In the genomic region with DNA sequence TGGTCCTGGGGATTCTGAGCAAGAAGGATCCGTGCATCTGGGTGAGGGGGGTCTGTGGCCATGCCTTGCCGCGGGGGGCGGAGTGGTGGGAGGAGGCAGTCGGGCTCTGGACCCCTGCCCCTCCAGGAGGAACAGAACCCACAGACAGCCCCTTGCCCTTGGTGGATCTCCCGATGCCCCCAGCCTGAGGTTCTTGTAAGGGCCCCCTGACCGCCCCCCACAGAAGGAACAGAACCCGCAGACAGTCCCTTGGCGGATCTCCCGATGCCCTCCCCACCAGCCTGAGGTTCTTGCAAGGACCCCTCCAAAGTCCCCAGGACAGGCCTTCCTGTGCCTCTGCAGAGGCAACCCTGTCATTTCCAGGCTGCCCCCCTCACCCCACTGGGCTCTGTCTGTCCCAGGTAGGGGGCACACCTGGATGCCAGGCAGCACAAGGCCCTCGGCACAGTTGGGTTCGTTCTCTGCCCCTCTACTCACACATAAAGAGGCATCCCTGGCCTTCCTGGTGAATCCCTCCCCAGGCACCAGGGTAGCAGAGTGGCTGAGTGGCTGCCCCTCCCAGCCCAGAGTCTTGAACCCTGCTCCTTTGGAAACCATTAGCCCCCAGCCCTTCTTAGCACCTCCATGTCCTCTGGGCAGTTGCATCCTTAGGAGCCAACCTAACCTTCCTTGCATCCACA, we compare ENCODE assay signal across 7 cellular contexts. TPM values are rescaled to one million over a fixed set of nuclear protein-coding genes. Genes with fewer than 3 reads are reported as not detected.
DNase-seq lines count a peak whose midpoint lies in the region; ATAC-seq and TF ChIP-seq lines count a peak whose summit lies in the region.

No MANE protein-coding gene starts in this region.

- no peak for DNase-seq in HFF-Myc (ENCODE audit: extremely low read depth, low read depth)
- DNase-seq in astrocyte of the cerebellum (ENCODE audit: low read depth), result no peak
- peak; percentile 69 for DNase-seq in spleen
- DNase-seq in activated gamma-delta T cell treated with Interleukin-2 at 50 U/mL for 16 hours, result no peak

- H3K4me3 ChIP-seq in HFF-Myc (replicated peaks; ENCODE audit: low read depth, low read length), result peak overlapping the region; percentile 76
- H3K4me3 ChIP-seq in astrocyte of the cerebellum (ENCODE audit: low read depth, low read length), result peak overlapping the region; percentile 50
- H3K4me3 ChIP-seq in iPS-20b (ENCODE audit: low read length), result peak overlapping the region; percentile 68; the same call in 1 of the 2 replicates
- peak overlapping the region in 5 of 8 donors; percentile 63 to 81 (median 65) for H3K4me3 ChIP-seq in spleen

- H3K27me3 ChIP-seq in iPS-20b (ENCODE audit: insufficient read depth, low read length), result peaks cover 44% of the 10 kb centered on the region
- H3K27me3 ChIP-seq in spleen (replicated peaks in 1 of 7), result peaks cover 0 to 70% (median 35%) of the 10 kb centered on the region in 7 donors

- TF ChIP-seq CTCF in HFF-Myc (IDR thresholded peaks at IDR 0.05; ENCODE audit: low read depth, low read length, missing control alignments), result no peak
- no peak for TF ChIP-seq CTCF in astrocyte of the cerebellum (IDR thresholded peaks at IDR 0.05; ENCODE audit: low read depth, low read length, missing control alignments)
- no peak for TF ChIP-seq CTCF in spleen (IDR thresholded peaks at IDR 0.05 in 8 of 11, conservative IDR thresholded peaks at IDR 0.05 in 3 of 11)

- in situ Hi-C loops in astrocyte of the cerebellum (cut with HindIII; ENCODE audit: low sequenced_read_pairs), result no loop called here

- intact Hi-C loops in spleen (cut with DNase I; ENCODE audit: low total_unique reads), result loop anchor here (10.0 kb wide), 1 partner anchor 373 kb away; no protein-coding TSS in a partner anchor

- H3K27ac ChIP-seq in iPS-20b (ENCODE audit: low read length) (no peak overlapping the region), spleen (no peak overlapping the region)

- ATAC-seq in GM21825 (IDR thresholded peaks at IDR 0.05; ENCODE audit: unreplicated experiment) (no peak), GM21381 (IDR thresholded peaks at IDR 0.05; ENCODE audit: unreplicated experiment) (no peak)

- no peak for TF ChIP-seq POLR2A in spleen (IDR thresholded peaks at IDR 0.05)

- 69 to 75% (median 73%) methylated on average over 7 to 12 of the region's 12 CpGs for WGBS in spleen, 5 donors

- H3K9ac ChIP-seq in iPS-20b (ENCODE audit: low read depth, low read length), result no peak overlapping the region

- peaks cover 3% of the 10 kb centered on the region; the same call in 1 of the 2 replicates for H3K4me1 ChIP-seq in iPS-20b (ENCODE audit: insufficient read depth, low read length)
- H3K4me1 ChIP-seq in spleen, result peaks cover 0 to 46% (median 29%) of the 10 kb centered on the region in 6 donors

- H3K36me3 ChIP-seq in iPS-20b (ENCODE audit: insufficient read depth, low read depth, low read length) (no peaks in the 10 kb centered on the region), spleen (no peaks in the 10 kb centered on the region)

- H3K9me3 ChIP-seq in iPS-20b (ENCODE audit: insufficient read depth, low read depth, low read length) (no peaks in the 10 kb centered on the region), spleen (no peaks in the 10 kb centered on the region)

RNA-seq across cellular contexts. Expression of a gene that starts 1.9 kb away (rescaled TPM):
- total RNA-seq in spleen, result 10 to 100 TPM in 5 of 7 donors, 1 to 10 TPM in 2; 7.9 to 25.0 (median 18.6) TPM
- polyA plus RNA-seq in spleen, result 10 to 100 TPM in 1 of 3 donors, 1 to 10 TPM in 2; 4.1 to 12.4 (median 9.1) TPM
